29 cellular contexts compared by ENCODE assay signal in genomic region chr6:157424491-157425020, GRCh38. TPM values are rescaled to one million over a fixed set of nuclear protein-coding genes. Genes with fewer than 3 reads are reported as not detected.
DNase-seq lines count a peak whose midpoint lies in the region; TF ChIP-seq lines count a peak whose summit lies in the region.
"Had no signal": no experiment of that assay in that cellular context is flagged by ENCODE, and none has a peak within 500 bp of the region (broad histone marks: within the 10 kb centered on the region; RNA-seq: fewer than 3 reads in every experiment).

No MANE protein-coding gene starts in this region.

- H3K27me3 ChIP-seq in H7 (ENCODE audit: control insufficient read depth, insufficient read depth, low read length), result no peaks in the 10 kb centered on the region
- H3K27me3 ChIP-seq: brain microvascular endothelial cell, gastroesophageal sphincter, tibial artery had no signal

- peak; percentile 19 for TF ChIP-seq CTCF in epithelial cell of proximal tubule (conservative IDR thresholded peaks at IDR 0.05; ENCODE audit: low read depth, low read length)
- no peak for TF ChIP-seq CTCF in progenitor cell of endocrine pancreas (IDR thresholded peaks at IDR 0.05; ENCODE audit: unreplicated experiment)

- H3K27ac Mint-ChIP-seq in progenitor cell of endocrine pancreas, result peak overlapping the region; percentile 51
- H3K27ac Mint-ChIP-seq: activated CD4-positive, alpha-beta T cell treated with anti-CD3 and anti-CD28 coated beads for 36 hours; activated naive CD4-positive, alpha-beta T cell treated with anti-CD3 and anti-CD28 coated beads, Interleukin-2, amount 50 U/mL, for 24 hours; activated T-helper 2 cell treated with anti-CD3 and anti-CD28 coated beads, Interferon-gamma antibody, Interleukin-2, Interleukin-4, amounts not matched to agents 10 μg/mL and 5 μg/mL and 100 μg/mL, durations not matched to agents 14 hours and 24 hours and 36 hours; B cell; CD4-positive, alpha-beta memory T cell; natural killer cell treated with Interleukin-12 subunit alpha and Interleukin-12 subunit beta and Interleukin-15 and Interleukin-18, amount 100 ng/mL, for 72 hours had no signal

- H3K4me3 ChIP-seq in H7 (ENCODE audit: insufficient read depth, low read depth, low read length), result no peak overlapping the region
- no peak overlapping the region for H3K4me3 ChIP-seq in epithelial cell of proximal tubule (ENCODE audit: low read depth, low read length)
- H3K4me3 ChIP-seq: gastroesophageal sphincter, lower lobe of right lung, tibial artery had no signal

- H3K4me3 Mint-ChIP-seq in progenitor cell of endocrine pancreas (ENCODE audit: low read depth), result peak overlapping the region; percentile 51
- H3K4me3 Mint-ChIP-seq: activated CD4-positive, alpha-beta T cell treated with anti-CD3 and anti-CD28 coated beads for 36 hours; activated naive CD4-positive, alpha-beta T cell treated with anti-CD3 and anti-CD28 coated beads, Interleukin-2, amount 50 U/mL, for 24 hours; B cell; CD4-positive, alpha-beta memory T cell; natural killer cell treated with Interleukin-12 subunit alpha and Interleukin-12 subunit beta and Interleukin-15 and Interleukin-18, amount 100 ng/mL, for 72 hours had no signal

- H3K9me3 Mint-ChIP-seq in progenitor cell of endocrine pancreas (ENCODE audit: low read depth), result peaks cover 3% of the 10 kb centered on the region
- H3K9me3 Mint-ChIP-seq: activated T-helper 2 cell treated with anti-CD3 and anti-CD28 coated beads, Interferon-gamma antibody, Interleukin-2, Interleukin-4, amounts not matched to agents 10 μg/mL and 5 μg/mL and 100 μg/mL, durations not matched to agents 14 hours and 24 hours and 36 hours; IgD-negative memory B cell; natural killer cell treated with Interleukin-12 subunit alpha and Interleukin-12 subunit beta and Interleukin-15 and Interleukin-18, amount 100 ng/mL, for 72 hours had no signal

- DNase-seq in H7, result peak; percentile 32
- DNase-seq in epithelial cell of proximal tubule (ENCODE audit: low read depth), result peak; percentile 64
- peak; percentile 58 for DNase-seq in left kidney (ENCODE audit: low read depth, low spot score)
- no peak for DNase-seq in progenitor cell of endocrine pancreas (ENCODE audit: low spot score, unreplicated experiment)
- DNase-seq in mesenteric fat pad (ENCODE audit: low spot score), result no peak
- no peak for DNase-seq in inferior parietal cortex (ENCODE audit: extremely low spot score)
- DNase-seq in iPS-NIHi11 (ENCODE audit: low spot score), result no peak
- no peak for DNase-seq in SKM-1 treated with dmso at 0.1 percent for 144 hours (lab: John Stamatoyannopoulos, UW; ENCODE audit: unreplicated experiment)
- DNase-seq: activated CD4-positive, alpha-beta T cell treated with anti-CD3 and anti-CD28 coated beads for 36 hours; amniotic stem cell; brain microvascular endothelial cell; CD4-positive, alpha-beta memory T cell; DMS 273 treated with DMSO at 0.1 percent for 48 hours; lower lobe of right lung; NCI-H2107; NCI-H345; NCI-H69; PC-3; retina; stimulated activated CD4-positive, alpha-beta T cell treated with anti-CD3 and anti-CD28 coated beads, Interleukin-2, amount 100 ng/mL, for 24 hours; stimulated activated CD8-positive, alpha-beta memory T cell treated with anti-CD3 and anti-CD28 coated beads, Interleukin-4, amount 100 ng/mL, for 48 hours; T-helper 2 cell; tibial artery had no signal

- no peaks in the 10 kb centered on the region for H3K36me3 ChIP-seq in H7 (replicated peaks; ENCODE audit: control insufficient read depth, insufficient read depth, low read length)
- H3K36me3 ChIP-seq: brain microvascular endothelial cell, gastroesophageal sphincter, lower lobe of right lung, tibial artery had no signal

- H3K36me3 Mint-ChIP-seq in progenitor cell of endocrine pancreas (ENCODE audit: insufficient read depth), result peaks cover 3% of the 10 kb centered on the region
- H3K36me3 Mint-ChIP-seq: activated naive CD4-positive, alpha-beta T cell treated with anti-CD3 and anti-CD28 coated beads, Interleukin-2, amount 50 U/mL, for 24 hours; CD4-positive, alpha-beta memory T cell; natural killer cell treated with Interleukin-12 subunit alpha and Interleukin-12 subunit beta and Interleukin-15 and Interleukin-18, amount 100 ng/mL, for 72 hours had no signal

- H3K27me3 Mint-ChIP-seq in progenitor cell of endocrine pancreas, result peaks cover 9% of the 10 kb centered on the region
- H3K27me3 Mint-ChIP-seq: activated CD4-positive, alpha-beta T cell treated with anti-CD3 and anti-CD28 coated beads for 36 hours; activated naive CD4-positive, alpha-beta T cell treated with anti-CD3 and anti-CD28 coated beads, Interleukin-2, amount 50 U/mL, for 24 hours; B cell had no signal

- peaks cover 45% of the 10 kb centered on the region for H3K4me1 Mint-ChIP-seq in progenitor cell of endocrine pancreas (ENCODE audit: low read depth)

RNA-seq across cellular contexts. Expression of gene ZDHHC14, which starts 43.6 kb away (rescaled TPM):
- 1.1 and 2.9 TPM in 2 replicates for total RNA-seq in H7 (2014; rRNA removed; shearing (Covaris generic))
- 8.8 and 21.4 TPM in 2 replicates for total RNA-seq in epithelial cell of proximal tubule
- 9.0 and 9.1 TPM in 2 replicates for total RNA-seq in progenitor cell of endocrine pancreas
- total RNA-seq in mesenteric fat pad, result 8.5 TPM

Comparison
In these comparisons a context has a peak if more than half of its experiments do, and no peak if none do; other contexts are left out.
1. DNase-seq: peak in H7 (single experiment), epithelial cell of proximal tubule (single experiment) and left kidney (single experiment); none in progenitor cell of endocrine pancreas (single experiment), mesenteric fat pad (single experiment), inferior parietal cortex (single experiment), iPS-NIHi11 (single experiment) and SKM-1 treated with dmso at 0.1 percent for 144 hours (single experiment).